ENCODE assay signal across 9 cellular contexts in genomic region chr7:155166673-155167370, GRCh38.
DNase-seq lines count a peak whose midpoint lies in the region; ATAC-seq and TF ChIP-seq lines count a peak whose summit lies in the region.
"Had no signal": no experiment of that assay in that cellular context is flagged by ENCODE, and none has a peak within 500 bp of the region (broad histone marks: within the 10 kb centered on the region; RNA-seq: fewer than 3 reads in every experiment).

No MANE protein-coding gene starts in this region.

- CTCF ChIA-PET in PC-9 (lab: Charles Lee) = no interaction called here

- H3F3A ChIP-seq in PC-9 (ENCODE audit: insufficient read depth, low read depth) = no peaks in the 10 kb centered on the region

- H3K9ac ChIP-seq in mesendoderm (ENCODE audit: low read length) = no peak overlapping the region

- intact Hi-C loops in PC-9 (cut with micrococcal nuclease; ENCODE audit: unreplicated experiment) (no loop called here), uterus (cut with DNase I; ENCODE audit: low total_unique reads) (no loop called here)

- H3K79me2 ChIP-seq in PC-9 (ENCODE audit: low read depth) = no peaks in the 10 kb centered on the region
- H3K79me2 ChIP-seq in mesendoderm (ENCODE audit: control insufficient read depth, insufficient read depth, low read length) = no peaks in the 10 kb centered on the region

- peak; percentile 36 for DNase-seq in stimulated activated CD4-positive, alpha-beta T cell treated with anti-CD3 and anti-CD28 coated beads, Interleukin-4, amount 100 ng/mL, for 24 hours
- no peak for DNase-seq in stimulated activated CD4-positive, alpha-beta T cell treated with anti-CD3 and anti-CD28 coated beads, Interleukin-4, amount 100 ng/mL, for 4 hours
- DNase-seq in PC-9 (peak; percentile 41 to 69), fibroblast of mammary gland (ENCODE audit: low read depth) (peak; percentile 95), uterus (peak; percentile 66 to 72), mesendoderm (no peak), NCI-H2171 (lab: John Stamatoyannopoulos, UW) (no peak)
- DNase-seq: activated B cell treated with CpG ODN at 0.5 μM for 24 hours had no signal

- H3K9me3 ChIP-seq in PC-9 (ENCODE audit: insufficient read depth, low read depth) = no peaks in the 10 kb centered on the region
- no peaks in the 10 kb centered on the region for H3K9me3 ChIP-seq in uterus

- no peaks in the 10 kb centered on the region for H3K36me3 ChIP-seq in PC-9 (ENCODE audit: low read depth)
- no peaks in the 10 kb centered on the region for H3K36me3 ChIP-seq in uterus
- H3K36me3 ChIP-seq in mesendoderm (ENCODE audit: control insufficient read depth, insufficient read depth, low read length) = no peaks in the 10 kb centered on the region

- H4K20me1 ChIP-seq in PC-9 (ENCODE audit: insufficient read depth) = no peaks in the 10 kb centered on the region

- H2BK5ac ChIP-seq in mesendoderm (ENCODE audit: low read length) = no peak overlapping the region

- H2BK120ac ChIP-seq in mesendoderm (ENCODE audit: low read depth, low read length) = no peak overlapping the region

- H3K4me2 ChIP-seq in PC-9 (peak overlapping the region; percentile 5; the same call in 1 of the 2 replicates), mesendoderm (ENCODE audit: low read length) (no peak overlapping the region)

- TF ChIP-seq CTCF in PC-9 (conservative IDR thresholded peaks at IDR 0.05) (no peak), fibroblast of mammary gland (conservative IDR thresholded peaks at IDR 0.05; ENCODE audit: control insufficient read depth, insufficient read depth, low read depth, low read length) (no peak), uterus (IDR thresholded peaks at IDR 0.05) (no peak)

- H2AFZ ChIP-seq in PC-9 = no peak overlapping the region

- peaks cover 94% of the 10 kb centered on the region for H3K27me3 ChIP-seq in PC-9 (ENCODE audit: insufficient read depth, low read depth)
- no peaks in the 10 kb centered on the region for H3K27me3 ChIP-seq in uterus
- no peaks in the 10 kb centered on the region for H3K27me3 ChIP-seq in mesendoderm (ENCODE audit: insufficient read depth, low read length, poor library complexity)

- POLR2A ChIA-PET in PC-9 (lab: Charles Lee; ENCODE audit: unreplicated experiment) = no interaction called here

- no peak overlapping the region for H2BK15ac ChIP-seq in mesendoderm (replicated peaks; ENCODE audit: low read depth)

- H2AK5ac ChIP-seq in mesendoderm (ENCODE audit: low read length) = no peak overlapping the region

- no TSS peak for BruUV-seq in PC-9 (replicated peaks; lab: Mats Ljungman, UMichigan)

- no peaks in the 10 kb centered on the region for H3K79me1 ChIP-seq in mesendoderm (ENCODE audit: low read length)

- H3K4ac ChIP-seq in mesendoderm (ENCODE audit: low read depth, low read length) = no peak overlapping the region

- H3K18ac ChIP-seq in mesendoderm (ENCODE audit: low read length) = no peak overlapping the region

- whole genome bisulfite sequencing in mesendoderm (ENCODE audit: extremely low coverage, insufficient coverage, low lambda C conversion rate) = no CpG with 5 or more reads among the region's 28 CpGs

- TF ChIP-seq POLR2A in uterus (IDR thresholded peaks at IDR 0.05) = peak in 1 of 2 donors; percentile 48

- no peak overlapping the region for H4K8ac ChIP-seq in mesendoderm (ENCODE audit: low read depth, low read length)

- no peaks in the 10 kb centered on the region for H3K4me1 ChIP-seq in PC-9 (replicated peaks; ENCODE audit: insufficient read depth)
- H3K4me1 ChIP-seq in uterus = no peaks in the 10 kb centered on the region
- H3K4me1 ChIP-seq in mesendoderm (ENCODE audit: control insufficient read depth, low read depth, low read length) = no peaks in the 10 kb centered on the region

- no peak overlapping the region for H3K56ac ChIP-seq in mesendoderm (ENCODE audit: low read length)

- no peak overlapping the region for H4K5ac ChIP-seq in mesendoderm (ENCODE audit: low read length)

- H3K23ac ChIP-seq in mesendoderm (ENCODE audit: low read length) = no peak overlapping the region

- H3K4me3 ChIP-seq in PC-9 (no peak overlapping the region), fibroblast of mammary gland (ENCODE audit: control insufficient read depth, low read depth, low read length) (no peak overlapping the region), uterus (no peak overlapping the region), mesendoderm (ENCODE audit: low read length) (no peak overlapping the region)

- H3K27ac ChIP-seq in PC-9 = no peak overlapping the region
- H3K27ac ChIP-seq in uterus = peak overlapping the region; percentile 58 to 81
- no peak overlapping the region for H3K27ac ChIP-seq in mesendoderm (ENCODE audit: low read depth, low read length)

- H3K9me2 ChIP-seq in PC-9 (ENCODE audit: insufficient read depth) = no peaks in the 10 kb centered on the region

- ATAC-seq in GM21529 (IDR thresholded peaks at IDR 0.05; ENCODE audit: unreplicated experiment) = no peak

Comparison
In these comparisons a context has a peak if more than half of its experiments do, and no peak if none do; other contexts are left out.
1. DNase-seq: peak in stimulated activated CD4-positive, alpha-beta T cell treated with anti-CD3 and anti-CD28 coated beads, Interleukin-4, amount 100 ng/mL, for 24 hours (single experiment), PC-9 (2 of 2), fibroblast of mammary gland (single experiment) and uterus (2 of 2); none in stimulated activated CD4-positive, alpha-beta T cell treated with anti-CD3 and anti-CD28 coated beads, Interleukin-4, amount 100 ng/mL, for 4 hours (0 of 2), mesendoderm (single experiment) and NCI-H2171 (single experiment).
2. H3K27ac ChIP-seq: peak in uterus (2 of 2); none in PC-9 (single experiment) and mesendoderm (single experiment).